In the genomic region with DNA sequence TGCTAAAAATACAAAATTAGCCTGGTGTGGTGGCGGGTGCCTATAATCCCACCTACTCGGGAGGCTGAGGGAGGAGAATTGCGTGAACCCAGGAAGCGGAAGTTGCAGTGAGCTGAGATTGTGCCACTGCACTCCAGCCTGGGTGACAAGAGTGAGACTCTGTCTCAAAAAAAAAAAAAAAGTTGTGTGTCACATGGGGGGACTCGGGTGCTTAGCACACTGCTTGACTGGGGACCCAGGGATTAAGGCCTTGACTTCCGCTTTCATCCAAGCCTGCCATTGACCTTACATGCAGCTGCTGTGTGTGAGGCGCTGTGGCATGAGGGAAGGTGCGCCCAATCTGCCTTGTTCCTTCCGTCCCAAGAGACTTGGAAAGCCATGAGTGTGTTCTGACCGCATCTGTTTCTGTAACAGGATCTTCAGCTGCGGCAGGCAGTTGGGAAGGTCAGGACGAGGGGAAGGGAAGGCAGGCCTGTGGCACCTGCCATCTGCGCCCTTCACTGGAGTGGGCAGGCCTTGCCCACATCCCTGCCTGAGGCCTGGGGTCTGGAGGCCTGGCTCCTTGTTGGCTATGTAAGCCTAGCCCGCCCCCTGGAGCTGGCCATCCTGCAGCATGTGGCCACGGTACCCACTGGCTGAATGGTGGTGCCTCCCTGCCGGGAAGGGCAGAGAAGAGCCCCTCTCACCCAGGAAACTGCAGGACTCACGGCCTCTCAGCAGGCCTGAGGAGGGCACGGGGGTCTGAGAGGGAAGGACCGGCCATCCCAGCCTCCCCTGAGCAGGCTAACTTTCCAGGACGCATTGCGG, we compare ENCODE assay signal across 12 cellular contexts. TPM values are rescaled to one million over a fixed set of nuclear protein-coding genes. Genes with fewer than 3 reads are reported as not detected.
DNase-seq lines count a peak whose midpoint lies in the region; TF ChIP-seq lines count a peak whose summit lies in the region.
"Had no signal": no experiment of that assay in that cellular context is flagged by ENCODE, and none has a peak within 500 bp of the region (broad histone marks: within the 10 kb centered on the region; RNA-seq: fewer than 3 reads in every experiment).

No MANE protein-coding gene starts in this region.

- no peak overlapping the region for H3K23ac ChIP-seq in trophoblast cell (ENCODE audit: low read length)

- no peak overlapping the region for H3K18ac ChIP-seq in trophoblast cell (ENCODE audit: low read length)

- no peak overlapping the region for H3K4me2 ChIP-seq in trophoblast cell (ENCODE audit: low read length)

- H3K79me1 ChIP-seq in trophoblast cell (ENCODE audit: low read length), result no peaks in the 10 kb centered on the region

- H3K27me3 Mint-ChIP-seq in nephron progenitor cell (ENCODE audit: low read depth, poor library complexity), result no peaks in the 10 kb centered on the region
- H3K27me3 Mint-ChIP-seq in activated CD4-positive, alpha-beta memory T cell treated with anti-CD3 and anti-CD28 coated beads, Interleukin-2, amount 10 ng/mL, durations not matched to agents 7 days and 5 days, result no peaks in the 10 kb centered on the region
- H3K27me3 Mint-ChIP-seq: activated naive CD8-positive, alpha-beta T cell had no signal

- no peaks in the 10 kb centered on the region for H3K27me3 ChIP-seq in trophoblast cell (ENCODE audit: insufficient read depth, low read length)
- H3K27me3 ChIP-seq: pancreas had no signal

- WGBS in trophoblast cell (ENCODE audit: extremely low coverage, insufficient coverage, insufficient read length), result no CpG with 5 or more reads among the region's 21 CpGs

- DNase-seq in DMS79 treated with DMSO at 0.1 percent for 48 hours (lab: John Stamatoyannopoulos, UW) (peak; percentile 64), NAMALWA (ENCODE audit: low spot score) (peak; percentile 44), SHP77 (lab: John Stamatoyannopoulos, UW) (peak; percentile 53 to 79), trophoblast cell (no peak), nephron progenitor cell (no peak), HPDE6-E6E7 (ENCODE audit: extremely low spot score) (no peak)
- DNase-seq in activated CD4-positive, alpha-beta memory T cell treated with anti-CD3 and anti-CD28 coated beads, Interleukin-2, amount 10 ng/mL, durations not matched to agents 7 days and 5 days, result no peak
- DNase-seq: left colon, pancreas, substantia nigra had no signal

- no peaks in the 10 kb centered on the region for H3K9me3 Mint-ChIP-seq in nephron progenitor cell
- no peaks in the 10 kb centered on the region for H3K9me3 Mint-ChIP-seq in activated CD4-positive, alpha-beta memory T cell treated with anti-CD3 and anti-CD28 coated beads, Interleukin-2, amount 10 ng/mL, durations not matched to agents 7 days and 5 days

- H3K4me1 ChIP-seq in trophoblast cell (ENCODE audit: control insufficient read depth in 1 of 2, insufficient read depth in 2 of 2, low read length in 2 of 2), result peaks cover 5 to 17% of the 10 kb centered on the region in 2 experiments

- H3K14ac ChIP-seq in trophoblast cell (ENCODE audit: low read length), result no peak overlapping the region

- H3K4ac ChIP-seq in trophoblast cell (ENCODE audit: low read depth, low read length), result peak overlapping the region; percentile 13

- H2BK120ac ChIP-seq in trophoblast cell (ENCODE audit: insufficient read depth, low read length, poor library complexity), result no peak overlapping the region

- H2BK5ac ChIP-seq in trophoblast cell (ENCODE audit: low read depth, low read length, poor library complexity), result no peak overlapping the region

- H3K36me3 Mint-ChIP-seq in nephron progenitor cell (ENCODE audit: low read depth), result no peaks in the 10 kb centered on the region
- H3K36me3 Mint-ChIP-seq in activated CD4-positive, alpha-beta memory T cell treated with anti-CD3 and anti-CD28 coated beads, Interleukin-2, amount 10 ng/mL, durations not matched to agents 7 days and 5 days (ENCODE audit: low read depth), result no peaks in the 10 kb centered on the region
- H3K36me3 Mint-ChIP-seq: activated naive CD8-positive, alpha-beta T cell had no signal

- no peak overlapping the region for H3K27ac Mint-ChIP-seq in nephron progenitor cell
- no peak overlapping the region for H3K27ac Mint-ChIP-seq in activated CD4-positive, alpha-beta memory T cell treated with anti-CD3 and anti-CD28 coated beads, Interleukin-2, amount 10 ng/mL, durations not matched to agents 7 days and 5 days
- H3K27ac Mint-ChIP-seq: activated naive CD8-positive, alpha-beta T cell had no signal

- H3K27ac ChIP-seq in trophoblast cell (ENCODE audit: low read depth, low read length), result no peak overlapping the region
- H3K27ac ChIP-seq: pancreas had no signal

- H3K79me2 ChIP-seq in trophoblast cell (ENCODE audit: control insufficient read depth, insufficient read depth, low read length, poor library complexity), result peaks cover 9% of the 10 kb centered on the region

- peaks cover 37% of the 10 kb centered on the region for H3K4me1 Mint-ChIP-seq in nephron progenitor cell
- H3K4me1 Mint-ChIP-seq in activated CD4-positive, alpha-beta memory T cell treated with anti-CD3 and anti-CD28 coated beads, Interleukin-2, amount 10 ng/mL, durations not matched to agents 7 days and 5 days, result peaks cover 32% of the 10 kb centered on the region

- POLR2A ChIA-PET in activated CD4-positive, alpha-beta memory T cell treated with anti-CD3 and anti-CD28 coated beads, Interleukin-2, amount 10 ng/mL, durations not matched to agents 7 days and 5 days (lab: Charles Lee), result interaction anchor here (2.7 kb wide), 1 partner anchor 24 kb away, joined by 10 read pairs; a partner anchor contains a TSS

- H4K12ac ChIP-seq in trophoblast cell (ENCODE audit: low read depth, low read length), result no peak overlapping the region

- H2AFZ ChIP-seq in trophoblast cell (ENCODE audit: insufficient read depth, low read length, poor library complexity), result no peak overlapping the region

- H3K9ac ChIP-seq in trophoblast cell (ENCODE audit: low read length), result no peak overlapping the region

- H3K36me3 ChIP-seq in trophoblast cell (ENCODE audit: control insufficient read depth in 1 of 2, insufficient read depth in 2 of 2, low read length in 2 of 2), result no peaks in the 10 kb centered on the region
- H3K36me3 ChIP-seq: pancreas had no signal

- no peak for TF ChIP-seq CTCF in nephron progenitor cell (IDR thresholded peaks at IDR 0.05)

- no peak overlapping the region for H2BK12ac ChIP-seq in trophoblast cell (ENCODE audit: low read length)

- no peak overlapping the region for H3K4me3 Mint-ChIP-seq in nephron progenitor cell
- no peak overlapping the region for H3K4me3 Mint-ChIP-seq in activated CD4-positive, alpha-beta memory T cell treated with anti-CD3 and anti-CD28 coated beads, Interleukin-2, amount 10 ng/mL, durations not matched to agents 7 days and 5 days

- CTCF ChIA-PET in activated CD4-positive, alpha-beta memory T cell treated with anti-CD3 and anti-CD28 coated beads, Interleukin-2, amount 10 ng/mL, durations not matched to agents 7 days and 5 days (lab: Charles Lee), result no interaction called here

- no peak overlapping the region for H4K8ac ChIP-seq in trophoblast cell (ENCODE audit: low read depth, low read length)

- H4K91ac ChIP-seq in trophoblast cell (ENCODE audit: low read depth, low read length), result no peak overlapping the region

- no peak overlapping the region for H2AK5ac ChIP-seq in trophoblast cell (ENCODE audit: low read length)

- H3K9me3 ChIP-seq in trophoblast cell (ENCODE audit: insufficient read depth, low read depth, low read length), result no peaks in the 10 kb centered on the region
- H3K9me3 ChIP-seq: pancreas had no signal

- H3K4me3 ChIP-seq in trophoblast cell (ENCODE audit: low read depth, low read length), result no peak overlapping the region
- H3K4me3 ChIP-seq: pancreas had no signal

RNA-seq across cellular contexts. Expression of a gene that starts 23.0 kb away (rescaled TPM):
- polyA plus RNA-seq in trophoblast cell (2013), result 12.8 and 12.9 TPM in 2 replicates
- 10 to 100 TPM; 16.3 to 16.4 TPM for total RNA-seq in activated CD4-positive, alpha-beta memory T cell treated with anti-CD3 and anti-CD28 coated beads, Interleukin-2, amount 10 ng/mL, durations not matched to agents 7 days and 5 days

RNA-seq across cellular contexts. Expression of a gene that starts 37.0 kb away (rescaled TPM):
- polyA plus RNA-seq in trophoblast cell (2013), result 18.4 and 19.0 TPM in 2 replicates
- 10 to 100 TPM; 31.7 to 35.5 TPM for total RNA-seq in activated CD4-positive, alpha-beta memory T cell treated with anti-CD3 and anti-CD28 coated beads, Interleukin-2, amount 10 ng/mL, durations not matched to agents 7 days and 5 days

RNA-seq across cellular contexts. Expression of a gene that starts 39.7 kb away (rescaled TPM):
- 0.62 and 0.67 TPM in 2 replicates for polyA plus RNA-seq in trophoblast cell (2013)
- 1 to 10 TPM; 5.4 to 5.9 TPM for total RNA-seq in activated CD4-positive, alpha-beta memory T cell treated with anti-CD3 and anti-CD28 coated beads, Interleukin-2, amount 10 ng/mL, durations not matched to agents 7 days and 5 days
- total RNA-seq: M059J had no signal

RNA-seq across cellular contexts. Expression of a gene that starts 44.8 kb away (rescaled TPM):
- 0.10 TPM in 2 replicates for polyA plus RNA-seq in trophoblast cell (2013)
- total RNA-seq in activated CD4-positive, alpha-beta memory T cell treated with anti-CD3 and anti-CD28 coated beads, Interleukin-2, amount 10 ng/mL, durations not matched to agents 7 days and 5 days, result under 1 TPM; 0.10 to 0.15 TPM
- total RNA-seq: M059J had no signal

Comparison
In these comparisons a context has a peak if more than half of its experiments do, and no peak if none do; other contexts are left out.
1. DNase-seq: peak in DMS79 treated with DMSO at 0.1 percent for 48 hours (single experiment), NAMALWA (single experiment) and SHP77 (2 of 2); none in trophoblast cell (0 of 2), nephron progenitor cell (single experiment), activated CD4-positive, alpha-beta memory T cell treated with anti-CD3 and anti-CD28 coated beads, Interleukin-2, amount 10 ng/mL, durations not matched to agents 7 days and 5 days (single experiment) and HPDE6-E6E7 (single experiment).